Comparison of ENCODE assay signal across 20 cellular contexts in the genomic region with DNA sequence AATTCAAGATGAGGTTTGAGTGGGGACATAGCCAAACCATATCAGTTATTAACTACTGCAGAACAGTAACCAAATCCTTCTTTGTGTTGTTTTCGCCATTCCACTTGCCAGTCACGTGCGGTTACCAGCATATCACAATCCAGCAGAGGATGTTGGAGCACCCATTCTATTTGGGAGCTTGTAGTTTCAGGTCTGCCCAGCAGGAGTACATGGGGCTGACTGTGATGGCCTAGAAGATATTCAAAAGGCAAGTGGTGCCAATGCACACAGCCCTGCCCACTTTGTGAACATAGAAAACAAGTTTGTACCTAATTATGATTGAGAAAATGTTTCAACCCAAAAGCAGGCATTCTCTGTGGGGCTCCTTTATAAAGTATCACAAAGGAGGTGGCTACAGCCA. TPM values are rescaled to one million over a fixed set of nuclear protein-coding genes. Genes with fewer than 3 reads are reported as not detected.
DNase-seq lines count a peak whose midpoint lies in the region; ATAC-seq and TF ChIP-seq lines count a peak whose summit lies in the region.
"Had no signal": no experiment of that assay in that cellular context is flagged by ENCODE, and none has a peak within 500 bp of the region (broad histone marks: within the 10 kb centered on the region; RNA-seq: fewer than 3 reads in every experiment).

No MANE protein-coding gene starts in this region.

- no peaks in the 10 kb centered on the region for H3F3A ChIP-seq in Loucy (ENCODE audit: low read depth)

- H3K4me1 ChIP-seq in A673 (ENCODE audit: insufficient read depth, low read length, poor library complexity, severe bottlenecking) (no peaks in the 10 kb centered on the region), Loucy (ENCODE audit: insufficient read depth, low read length, poor library complexity, severe bottlenecking) (no peaks in the 10 kb centered on the region), hepatocyte (ENCODE audit: insufficient read depth) (no peaks in the 10 kb centered on the region)

- H3K4me3 ChIP-seq in A673 (ENCODE audit: low read depth, low read length, poor library complexity, severe bottlenecking), result no peak overlapping the region
- no peak overlapping the region for H3K4me3 ChIP-seq in GM12864 (ENCODE audit: low read depth, low read length)
- H3K4me3 ChIP-seq in Loucy (ENCODE audit: low read length, poor library complexity, severe bottlenecking), result no peak overlapping the region
- no peak overlapping the region for H3K4me3 ChIP-seq in hepatocyte

- no peaks in the 10 kb centered on the region for H4K20me1 ChIP-seq in Loucy (ENCODE audit: insufficient read depth, low read length, poor library complexity, severe bottlenecking)
- no peaks in the 10 kb centered on the region for H4K20me1 ChIP-seq in hepatocyte (ENCODE audit: insufficient read depth, poor library complexity, severe bottlenecking)

- CTCF ChIA-PET in A673 (lab: Charles Lee), result interaction anchor here (0.6 kb wide), 1 partner anchor 263 kb away, joined by 4 read pairs; no protein-coding TSS in a partner anchor

- H3K4me1 Mint-ChIP-seq in endothelial cell (ENCODE audit: unreplicated experiment), result no peaks in the 10 kb centered on the region
- H3K4me1 Mint-ChIP-seq in activated naive CD8-positive, alpha-beta T cell treated with anti-CD3 and anti-CD28 coated beads for 36 hours, result no peaks in the 10 kb centered on the region
- H3K4me1 Mint-ChIP-seq: B cell; CD4-positive, alpha-beta memory T cell had no signal

- peaks cover 5% of the 10 kb centered on the region for H3K36me3 Mint-ChIP-seq in endothelial cell (ENCODE audit: low read depth, unreplicated experiment)
- peaks cover 9% of the 10 kb centered on the region for H3K36me3 Mint-ChIP-seq in activated naive CD8-positive, alpha-beta T cell treated with anti-CD3 and anti-CD28 coated beads for 36 hours

- no peaks in the 10 kb centered on the region for H3K9me2 ChIP-seq in Loucy (replicated peaks; ENCODE audit: low read depth, low read length)
- H3K9me2 ChIP-seq in hepatocyte (replicated peaks; ENCODE audit: insufficient read depth), result no peaks in the 10 kb centered on the region

- H3K9me3 ChIP-seq in A673 (ENCODE audit: low read depth, low read length, poor library complexity, severe bottlenecking) (no peaks in the 10 kb centered on the region), Loucy (ENCODE audit: insufficient read depth, low read depth, low read length) (no peaks in the 10 kb centered on the region), hepatocyte (ENCODE audit: low read depth) (no peaks in the 10 kb centered on the region)

- H3K4me3 Mint-ChIP-seq in endothelial cell (ENCODE audit: unreplicated experiment), result no peak overlapping the region
- H3K4me3 Mint-ChIP-seq in activated naive CD8-positive, alpha-beta T cell treated with anti-CD3 and anti-CD28 coated beads for 36 hours, result no peak overlapping the region
- H3K4me3 Mint-ChIP-seq: B cell; CD4-positive, alpha-beta memory T cell; HFFc6; IgD-negative memory B cell; T-helper 1 cell treated with Interleukin-12 subunit alpha and Interleukin-12 subunit beta and Interleukin-4 antibody, amounts not matched to agents 30 μg/mL and 1 μg/mL, for 36 hours had no signal

- POLR2A ChIA-PET in A673 (lab: Charles Lee; ENCODE audit: low non-redundant PET), result no interaction called here

- H3K27me3 Mint-ChIP-seq in endothelial cell (ENCODE audit: unreplicated experiment), result no peaks in the 10 kb centered on the region
- H3K27me3 Mint-ChIP-seq in activated naive CD8-positive, alpha-beta T cell treated with anti-CD3 and anti-CD28 coated beads for 36 hours, result no peaks in the 10 kb centered on the region
- H3K27me3 Mint-ChIP-seq: B cell; CD4-positive, alpha-beta memory T cell; IgD-negative memory B cell had no signal

- peak; percentile 19; the same call in 1 of the 2 replicates for TF ChIP-seq CTCF in A673 (conservative IDR thresholded peaks at IDR 0.05; ENCODE audit: low read depth, low read length)
- peak; percentile 22 for TF ChIP-seq CTCF in GM12864 (IDR thresholded peaks at IDR 0.05; ENCODE audit: low read depth, low read length, missing control alignments)
- TF ChIP-seq CTCF in Loucy (conservative IDR thresholded peaks at IDR 0.05; ENCODE audit: low read length), result peak; percentile 22; the same call in 1 of the 2 replicates
- TF ChIP-seq CTCF in endothelial cell (IDR thresholded peaks at IDR 0.05; ENCODE audit: unreplicated experiment), result peak; percentile 12
- no peak for TF ChIP-seq CTCF in hepatocyte (IDR thresholded peaks at IDR 0.05; ENCODE audit: poor library complexity)

- H3K9me3 Mint-ChIP-seq in endothelial cell (ENCODE audit: unreplicated experiment), result no peaks in the 10 kb centered on the region
- peaks cover under 1% of the 10 kb centered on the region for H3K9me3 Mint-ChIP-seq in activated naive CD8-positive, alpha-beta T cell treated with anti-CD3 and anti-CD28 coated beads for 36 hours
- H3K9me3 Mint-ChIP-seq: IgD-negative memory B cell; T-helper 1 cell treated with Interleukin-12 subunit alpha and Interleukin-12 subunit beta and Interleukin-4 antibody, amounts not matched to agents 30 μg/mL and 1 μg/mL, for 36 hours had no signal

- no peak for DNase-seq in A673 (ENCODE audit: low spot score)
- DNase-seq in GM12864 (ENCODE audit: low read depth), result no peak
- DNase-seq in endothelial cell (ENCODE audit: low spot score), result no peak
- DNase-seq in putamen (ENCODE audit: low spot score), result no peak
- DNase-seq in activated naive CD8-positive, alpha-beta T cell treated with anti-CD3 and anti-CD28 coated beads for 36 hours, result no peak
- DNase-seq in hepatocyte (ENCODE audit: low spot score), result no peak
- DNase-seq: Calu3, GF-D8, GOT3, HFFc6, NCI-H1436 treated with DMSO at 0.1 percent for 48 hours, NCI-H2081, NCI-H748 treated with DMSO at 0.1 percent for 48 hours, Right ventricle myocardium superior had no signal

- H3K27ac ChIP-seq in A673 (ENCODE audit: low read depth, low read length, poor library complexity, severe bottlenecking) (no peak overlapping the region), hepatocyte (no peak overlapping the region)

- H3K4me2 ChIP-seq in Loucy (ENCODE audit: low read depth, low read length, poor library complexity, severe bottlenecking) (no peak overlapping the region), hepatocyte (no peak overlapping the region)

- no peak overlapping the region for H3K27ac Mint-ChIP-seq in endothelial cell (ENCODE audit: unreplicated experiment)
- H3K27ac Mint-ChIP-seq in activated naive CD8-positive, alpha-beta T cell treated with anti-CD3 and anti-CD28 coated beads for 36 hours, result no peak overlapping the region
- H3K27ac Mint-ChIP-seq: B cell; CD4-positive, alpha-beta memory T cell; HFFc6; IgD-negative memory B cell; T-helper 1 cell treated with Interleukin-12 subunit alpha and Interleukin-12 subunit beta and Interleukin-4 antibody, amounts not matched to agents 30 μg/mL and 1 μg/mL, for 36 hours had no signal

- H2AFZ ChIP-seq in Loucy (ENCODE audit: low read length) (no peak overlapping the region), hepatocyte (no peak overlapping the region)

- BruUV-seq in A673 (replicated peaks; lab: Mats Ljungman, UMichigan), result no TSS peak

- H3K36me3 ChIP-seq in A673 (ENCODE audit: insufficient read depth, low read length, poor library complexity, severe bottlenecking), result no peaks in the 10 kb centered on the region
- peaks cover 7% of the 10 kb centered on the region; the same call in 1 of the 2 replicates for H3K36me3 ChIP-seq in Loucy (ENCODE audit: insufficient read depth, low read length)
- H3K36me3 ChIP-seq in hepatocyte (replicated peaks; ENCODE audit: insufficient read depth, low read depth), result no peaks in the 10 kb centered on the region

- no peak for ATAC-seq in HG03196 (IDR thresholded peaks at IDR 0.05; ENCODE audit: unreplicated experiment)

- H3K27me3 ChIP-seq in A673 (replicated peaks; ENCODE audit: insufficient read depth, low read depth, low read length, poor library complexity) (no peaks in the 10 kb centered on the region), Loucy (ENCODE audit: insufficient read depth, low read length, poor library complexity, severe bottlenecking) (no peaks in the 10 kb centered on the region), hepatocyte (no peaks in the 10 kb centered on the region)

- WGBS in hepatocyte (ENCODE audit: low lambda C conversion rate, missing lambda C conversion rate), result 90% methylated on average over 3 of the region's 3 CpGs

- H3K79me2 ChIP-seq in Loucy (ENCODE audit: insufficient read depth, low read length), result no peaks in the 10 kb centered on the region
- no peaks in the 10 kb centered on the region for H3K79me2 ChIP-seq in hepatocyte

- H3K9ac ChIP-seq in Loucy (ENCODE audit: low read depth, low read length, poor library complexity, severe bottlenecking), result no peak overlapping the region

- intact Hi-C loops in A673 (cut with micrococcal nuclease; ENCODE audit: unreplicated experiment), result no loop called here

RNA-seq across cellular contexts. Expression of gene ZNF519, which starts 57.0 kb away (rescaled TPM):
- 27.5 and 28.8 TPM in 2 replicates for total RNA-seq in A673 (2021)
- 14.5 TPM for total RNA-seq in endothelial cell (ENCODE audit: unreplicated experiment)
- total RNA-seq in activated naive CD8-positive, alpha-beta T cell treated with anti-CD3 and anti-CD28 coated beads for 36 hours, result 10 to 100 TPM; 13.0 to 13.5 TPM
- total RNA-seq in hepatocyte, result 4.3 and 12.0 TPM in 2 replicates
- 0.79 and 2.0 TPM in 2 replicates for polyA plus RNA-seq in hepatocyte
